Comparison of ENCODE assay signal across 9 cellular contexts in genomic region chrX:72100824-72101351, GRCh38. TPM values are rescaled to one million over a fixed set of nuclear protein-coding genes. Genes with fewer than 3 reads are reported as not detected.
DNase-seq lines count a peak whose midpoint lies in the region; ATAC-seq and TF ChIP-seq lines count a peak whose summit lies in the region.
"Had no signal": no experiment of that assay in that cellular context is flagged by ENCODE, and none has a peak within 500 bp of the region (broad histone marks: within the 10 kb centered on the region; RNA-seq: fewer than 3 reads in every experiment).

No MANE protein-coding gene starts in this region.

- no peak overlapping the region for H3K27ac Mint-ChIP-seq in HFFc6

- H3K27ac ChIP-seq in gastroesophageal sphincter, result peak overlapping the region in 2 of 4 donors; percentile 28 to 31
- H3K27ac ChIP-seq: SK-N-MC had no signal

- no peaks in the 10 kb centered on the region for H3K27me3 ChIP-seq in gastroesophageal sphincter

- TF ChIP-seq CTCF in gastroesophageal sphincter (IDR thresholded peaks at IDR 0.05) (no peak), HFFc6 (IDR thresholded peaks at IDR 0.05) (no peak)

- peaks cover 0 to 18% (median 0%) of the 10 kb centered on the region in 3 donors for H3K4me1 ChIP-seq in gastroesophageal sphincter

- WGBS in gastroesophageal sphincter (ENCODE audit: low coverage in 1 of 2), 2 donors, result no CpG with 5 or more reads among the region's 9 CpGs

- H3K36me3 ChIP-seq in gastroesophageal sphincter, result no peaks in the 10 kb centered on the region

- no peaks in the 10 kb centered on the region for H3K4me1 Mint-ChIP-seq in HFFc6 (ENCODE audit: low read depth)

- no peaks in the 10 kb centered on the region for H3K9me3 Mint-ChIP-seq in HFFc6

- no peak for TF ChIP-seq EP300 in gastroesophageal sphincter (IDR thresholded peaks at IDR 0.05)

- H3K27me3 Mint-ChIP-seq in HFFc6 (ENCODE audit: insufficient read depth), result peaks cover 10% of the 10 kb centered on the region

- no peak overlapping the region for H3K4me3 ChIP-seq in gastroesophageal sphincter
- H3K4me3 ChIP-seq: SK-N-MC had no signal

- no peak for TF ChIP-seq POLR2A in gastroesophageal sphincter (IDR thresholded peaks at IDR 0.05)

- H3K9me3 ChIP-seq in gastroesophageal sphincter, result no peaks in the 10 kb centered on the region

- H3K36me3 Mint-ChIP-seq in HFFc6 (ENCODE audit: low read depth), result no peaks in the 10 kb centered on the region

- H3K4me3 Mint-ChIP-seq in HFFc6, result no peak overlapping the region

- DNase-seq in activated CD4-positive, alpha-beta T cell treated with anti-CD3 and anti-CD28 coated beads for 1 hour, result peak; percentile 26
- peak; percentile 74 for DNase-seq in stimulated activated CD8-positive, alpha-beta memory T cell treated with anti-CD3 and anti-CD28 coated beads, Interleukin-4, amount 100 ng/mL, for 48 hours
- DNase-seq in DMS53 treated with DMSO at 0.1 percent for 48 hours (lab: John Stamatoyannopoulos, UW; ENCODE audit: unreplicated experiment) (no peak), kidney tubule cell (ENCODE audit: low spot score) (no peak), HFFc6 (no peak)

- peak; percentile 76 for ATAC-seq in GM19452 (IDR thresholded peaks at IDR 0.05; ENCODE audit: unreplicated experiment)
- peak; percentile 77 for ATAC-seq in HG03354 (IDR thresholded peaks at IDR 0.05; ENCODE audit: poor library complexity, severe bottlenecking, unreplicated experiment)
- ATAC-seq in gastroesophageal sphincter, result peak; percentile 57

RNA-seq across cellular contexts. Expression of gene RTL5, which starts 30.8 kb away (rescaled TPM):
- 10 to 100 TPM in 2 of 4 donors, 1 to 10 TPM in 2; 8.8 to 19.0 (median 9.9) TPM for total RNA-seq in gastroesophageal sphincter
- total RNA-seq in HFFc6 (2021; fragmentation: NEBNext Ultra II Directional; extraction: Animal tissue kit (Norgen Biotek cat#: 25700)), result 1 to 10 TPM; 1.5 to 2.0 (median 1.9) TPM

Comparison
In these comparisons a context has a peak if more than half of its experiments do, and no peak if none do; other contexts are left out.
1. DNase-seq: peak in activated CD4-positive, alpha-beta T cell treated with anti-CD3 and anti-CD28 coated beads for 1 hour (single experiment) and stimulated activated CD8-positive, alpha-beta memory T cell treated with anti-CD3 and anti-CD28 coated beads, Interleukin-4, amount 100 ng/mL, for 48 hours (single experiment); none in DMS53 treated with DMSO at 0.1 percent for 48 hours (single experiment), kidney tubule cell (single experiment) and HFFc6 (single experiment).
2. Peak in every context shown above with its lines, with median percentiles within 50 percentile points of each other: ATAC-seq.